1 cellular context compared by ENCODE assay signal in the genomic region with DNA sequence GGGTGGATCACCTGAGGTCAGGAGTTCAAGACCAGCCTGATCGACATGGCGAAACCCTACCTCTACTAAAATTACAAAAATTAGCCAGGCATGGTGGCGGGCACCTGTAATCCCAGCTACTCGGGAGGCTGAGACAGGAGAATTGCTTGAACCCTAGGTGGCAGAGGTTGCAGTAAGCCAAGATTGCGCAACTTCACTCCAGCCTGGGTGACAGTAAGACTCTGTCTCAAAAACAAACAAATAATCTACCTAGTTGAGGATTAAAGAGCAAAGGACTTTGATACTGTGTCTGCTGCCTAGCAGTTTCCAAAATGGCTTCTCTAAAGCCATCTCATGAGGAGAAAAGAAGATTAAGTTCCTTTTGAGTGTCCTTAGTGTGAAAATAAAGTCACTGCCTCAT.
TF ChIP-seq lines count a peak whose summit lies in the region.

No MANE protein-coding gene starts in this region.

TF ChIP-seq in HepG2, 621 proteins besides CTCF, POLR2A, EP300 and RAD21 (continued from another document):
- TF ChIP-seq ZSCAN21 (CRISPR knock-in tag; IDR thresholded peaks at IDR 0.05; ENCODE audit: borderline replicate concordance) (no peak), RARA (CRISPR knock-in tag; IDR thresholded peaks at IDR 0.05) (0 out of 2 replicates have a peak, but pooled peaks have one; percentile 13), ARNTL (CRISPR knock-in tag; IDR thresholded peaks at IDR 0.05) (no peak), NFE2L2 (IDR thresholded peaks at IDR 0.05; ENCODE audit: low read length) (no peak), ZNF674 (CRISPR knock-in tag; IDR thresholded peaks at IDR 0.05; ENCODE audit: low read depth) (no peak), ZNF530 (CRISPR knock-in tag; IDR thresholded peaks at IDR 0.05; ENCODE audit: low read depth) (no peak), ZNF282 (IDR thresholded peaks at IDR 0.05; ENCODE audit: partially characterized antibody) (no peak), ZNF235 (CRISPR knock-in tag; IDR thresholded peaks at IDR 0.05; ENCODE audit: borderline replicate concordance) (no peak), MTA3 (CRISPR knock-in tag; IDR thresholded peaks at IDR 0.05) (no peak), HES4 (CRISPR knock-in tag; IDR thresholded peaks at IDR 0.05; ENCODE audit: borderline replicate concordance) (no peak), NR2C2 (CRISPR knock-in tag; IDR thresholded peaks at IDR 0.05; ENCODE audit: borderline replicate concordance) (no peak), HNRNPLL (IDR thresholded peaks at IDR 0.05; ENCODE audit: low read depth, low read length, poor library complexity, severe bottlenecking) (no peak), ZNF720 (CRISPR knock-in tag; IDR thresholded peaks at IDR 0.05) (no peak), ZNF550 (CRISPR knock-in tag; IDR thresholded peaks at IDR 0.05; ENCODE audit: borderline replicate concordance) (no peak), ERF (CRISPR knock-in tag; IDR thresholded peaks at IDR 0.05) (no peak), SALL1 (CRISPR knock-in tag; IDR thresholded peaks at IDR 0.05) (peak; percentile 19; the same call in 1 of the 2 replicates), SCMH1 (CRISPR knock-in tag; IDR thresholded peaks at IDR 0.05; ENCODE audit: borderline replicate concordance) (no peak), ZNF446 (CRISPR knock-in tag; IDR thresholded peaks at IDR 0.05) (no peak), RBFOX2 (IDR thresholded peaks at IDR 0.05; ENCODE audit: low read depth, low read length) (no peak), ZNF703 (CRISPR knock-in tag; IDR thresholded peaks at IDR 0.05; ENCODE audit: borderline replicate concordance) (no peak), KMT2A (CRISPR knock-in tag; IDR thresholded peaks at IDR 0.05) (no peak), FOXP1 (IDR thresholded peaks at IDR 0.05) (no peak), FOXP1 (CRISPR knock-in tag; IDR thresholded peaks at IDR 0.05) (no peak), IRX3 (CRISPR knock-in tag; IDR thresholded peaks at IDR 0.05; ENCODE audit: borderline replicate concordance, low read depth) (no peak), ZMYM2 (CRISPR knock-in tag; IDR thresholded peaks at IDR 0.05) (peak; percentile 86), ZNF816 (CRISPR knock-in tag; IDR thresholded peaks at IDR 0.05; ENCODE audit: borderline replicate concordance) (no peak), ZFP36L2 (CRISPR knock-in tag; IDR thresholded peaks at IDR 0.05) (no peak), ADNP (CRISPR knock-in tag; IDR thresholded peaks at IDR 0.05) (peak; percentile 76; the same call in 1 of the 2 replicates), ZNF121 (CRISPR knock-in tag; IDR thresholded peaks at IDR 0.05) (no peak), KLF12 (CRISPR knock-in tag; IDR thresholded peaks at IDR 0.05; ENCODE audit: borderline replicate concordance) (no peak), AKAP8 (CRISPR knock-in tag; IDR thresholded peaks at IDR 0.05) (no peak)
- TF ChIP-seq, protein P1, sequence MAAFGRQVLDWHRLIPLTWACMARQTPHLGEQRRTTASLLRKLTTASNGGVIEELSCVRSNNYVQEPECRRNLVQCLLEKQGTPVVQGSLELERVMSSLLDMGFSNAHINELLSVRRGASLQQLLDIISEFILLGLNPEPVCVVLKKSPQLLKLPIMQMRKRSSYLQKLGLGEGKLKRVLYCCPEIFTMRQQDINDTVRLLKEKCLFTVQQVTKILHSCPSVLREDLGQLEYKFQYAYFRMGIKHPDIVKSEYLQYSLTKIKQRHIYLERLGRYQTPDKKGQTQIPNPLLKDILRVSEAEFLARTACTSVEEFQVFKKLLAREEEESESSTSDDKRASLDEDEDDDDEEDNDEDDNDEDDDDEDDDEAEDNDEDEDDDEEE (CRISPR knock-in tag; IDR thresholded peaks at IDR 0.05) = no peak
- TF ChIP-seq, protein P2, sequence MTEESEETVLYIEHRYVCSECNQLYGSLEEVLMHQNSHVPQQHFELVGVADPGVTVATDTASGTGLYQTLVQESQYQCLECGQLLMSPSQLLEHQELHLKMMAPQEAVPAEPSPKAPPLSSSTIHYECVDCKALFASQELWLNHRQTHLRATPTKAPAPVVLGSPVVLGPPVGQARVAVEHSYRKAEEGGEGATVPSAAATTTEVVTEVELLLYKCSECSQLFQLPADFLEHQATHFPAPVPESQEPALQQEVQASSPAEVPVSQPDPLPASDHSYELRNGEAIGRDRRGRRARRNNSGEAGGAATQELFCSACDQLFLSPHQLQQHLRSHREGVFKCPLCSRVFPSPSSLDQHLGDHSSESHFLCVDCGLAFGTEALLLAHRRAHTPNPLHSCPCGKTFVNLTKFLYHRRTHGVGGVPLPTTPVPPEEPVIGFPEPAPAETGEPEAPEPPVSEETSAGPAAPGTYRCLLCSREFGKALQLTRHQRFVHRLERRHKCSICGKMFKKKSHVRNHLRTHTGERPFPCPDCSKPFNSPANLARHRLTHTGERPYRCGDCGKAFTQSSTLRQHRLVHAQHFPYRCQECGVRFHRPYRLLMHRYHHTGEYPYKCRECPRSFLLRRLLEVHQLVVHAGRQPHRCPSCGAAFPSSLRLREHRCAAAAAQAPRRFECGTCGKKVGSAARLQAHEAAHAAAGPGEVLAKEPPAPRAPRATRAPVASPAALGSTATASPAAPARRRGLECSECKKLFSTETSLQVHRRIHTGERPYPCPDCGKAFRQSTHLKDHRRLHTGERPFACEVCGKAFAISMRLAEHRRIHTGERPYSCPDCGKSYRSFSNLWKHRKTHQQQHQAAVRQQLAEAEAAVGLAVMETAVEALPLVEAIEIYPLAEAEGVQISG (CRISPR knock-in tag; IDR thresholded peaks at IDR 0.05) = no peak
- TF ChIP-seq, protein P3, sequence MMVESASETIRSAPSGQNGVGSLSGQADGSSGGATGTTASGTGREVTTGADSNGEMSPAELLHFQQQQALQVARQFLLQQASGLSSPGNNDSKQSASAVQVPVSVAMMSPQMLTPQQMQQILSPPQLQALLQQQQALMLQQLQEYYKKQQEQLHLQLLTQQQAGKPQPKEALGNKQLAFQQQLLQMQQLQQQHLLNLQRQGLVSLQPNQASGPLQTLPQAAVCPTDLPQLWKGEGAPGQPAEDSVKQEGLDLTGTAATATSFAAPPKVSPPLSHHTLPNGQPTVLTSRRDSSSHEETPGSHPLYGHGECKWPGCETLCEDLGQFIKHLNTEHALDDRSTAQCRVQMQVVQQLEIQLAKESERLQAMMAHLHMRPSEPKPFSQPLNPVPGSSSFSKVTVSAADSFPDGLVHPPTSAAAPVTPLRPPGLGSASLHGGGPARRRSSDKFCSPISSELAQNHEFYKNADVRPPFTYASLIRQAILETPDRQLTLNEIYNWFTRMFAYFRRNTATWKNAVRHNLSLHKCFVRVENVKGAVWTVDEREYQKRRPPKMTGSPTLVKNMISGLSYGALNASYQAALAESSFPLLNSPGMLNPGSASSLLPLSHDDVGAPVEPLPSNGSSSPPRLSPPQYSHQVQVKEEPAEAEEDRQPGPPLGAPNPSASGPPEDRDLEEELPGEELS (CRISPR knock-in tag; IDR thresholded peaks at IDR 0.05) = peak; percentile 35; the same call in 1 of the 2 replicates
- TF ChIP-seq, protein P4, sequence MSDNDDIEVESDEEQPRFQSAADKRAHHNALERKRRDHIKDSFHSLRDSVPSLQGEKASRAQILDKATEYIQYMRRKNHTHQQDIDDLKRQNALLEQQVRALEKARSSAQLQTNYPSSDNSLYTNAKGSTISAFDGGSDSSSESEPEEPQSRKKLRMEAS (IDR thresholded peaks at IDR 0.05) = no peak
- TF ChIP-seq, protein P5, sequence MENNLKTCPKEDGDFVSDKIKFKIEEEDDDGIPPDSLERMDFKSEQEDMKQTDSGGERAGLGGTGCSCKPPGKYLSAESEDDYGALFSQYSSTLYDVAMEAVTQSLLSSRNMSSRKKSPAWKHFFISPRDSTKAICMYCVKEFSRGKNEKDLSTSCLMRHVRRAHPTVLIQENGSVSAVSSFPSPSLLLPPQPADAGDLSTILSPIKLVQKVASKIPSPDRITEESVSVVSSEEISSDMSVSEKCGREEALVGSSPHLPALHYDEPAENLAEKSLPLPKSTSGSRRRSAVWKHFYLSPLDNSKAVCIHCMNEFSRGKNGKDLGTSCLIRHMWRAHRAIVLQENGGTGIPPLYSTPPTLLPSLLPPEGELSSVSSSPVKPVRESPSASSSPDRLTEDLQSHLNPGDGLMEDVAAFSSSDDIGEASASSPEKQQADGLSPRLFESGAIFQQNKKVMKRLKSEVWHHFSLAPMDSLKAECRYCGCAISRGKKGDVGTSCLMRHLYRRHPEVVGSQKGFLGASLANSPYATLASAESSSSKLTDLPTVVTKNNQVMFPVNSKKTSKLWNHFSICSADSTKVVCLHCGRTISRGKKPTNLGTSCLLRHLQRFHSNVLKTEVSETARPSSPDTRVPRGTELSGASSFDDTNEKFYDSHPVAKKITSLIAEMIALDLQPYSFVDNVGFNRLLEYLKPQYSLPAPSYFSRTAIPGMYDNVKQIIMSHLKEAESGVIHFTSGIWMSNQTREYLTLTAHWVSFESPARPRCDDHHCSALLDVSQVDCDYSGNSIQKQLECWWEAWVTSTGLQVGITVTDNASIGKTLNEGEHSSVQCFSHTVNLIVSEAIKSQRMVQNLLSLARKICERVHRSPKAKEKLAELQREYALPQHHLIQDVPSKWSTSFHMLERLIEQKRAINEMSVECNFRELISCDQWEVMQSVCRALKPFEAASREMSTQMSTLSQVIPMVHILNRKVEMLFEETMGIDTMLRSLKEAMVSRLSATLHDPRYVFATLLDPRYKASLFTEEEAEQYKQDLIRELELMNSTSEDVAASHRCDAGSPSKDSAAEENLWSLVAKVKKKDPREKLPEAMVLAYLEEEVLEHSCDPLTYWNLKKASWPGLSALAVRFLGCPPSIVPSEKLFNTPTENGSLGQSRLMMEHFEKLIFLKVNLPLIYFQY (CRISPR knock-in tag; IDR thresholded peaks at IDR 0.05; ENCODE audit: borderline replicate concordance) = no peak
- TF ChIP-seq, protein P6, sequence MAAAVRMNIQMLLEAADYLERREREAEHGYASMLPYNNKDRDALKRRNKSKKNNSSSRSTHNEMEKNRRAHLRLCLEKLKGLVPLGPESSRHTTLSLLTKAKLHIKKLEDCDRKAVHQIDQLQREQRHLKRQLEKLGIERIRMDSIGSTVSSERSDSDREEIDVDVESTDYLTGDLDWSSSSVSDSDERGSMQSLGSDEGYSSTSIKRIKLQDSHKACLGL (CRISPR knock-in tag; IDR thresholded peaks at IDR 0.05) = no peak
- TF ChIP-seq, protein P7, sequence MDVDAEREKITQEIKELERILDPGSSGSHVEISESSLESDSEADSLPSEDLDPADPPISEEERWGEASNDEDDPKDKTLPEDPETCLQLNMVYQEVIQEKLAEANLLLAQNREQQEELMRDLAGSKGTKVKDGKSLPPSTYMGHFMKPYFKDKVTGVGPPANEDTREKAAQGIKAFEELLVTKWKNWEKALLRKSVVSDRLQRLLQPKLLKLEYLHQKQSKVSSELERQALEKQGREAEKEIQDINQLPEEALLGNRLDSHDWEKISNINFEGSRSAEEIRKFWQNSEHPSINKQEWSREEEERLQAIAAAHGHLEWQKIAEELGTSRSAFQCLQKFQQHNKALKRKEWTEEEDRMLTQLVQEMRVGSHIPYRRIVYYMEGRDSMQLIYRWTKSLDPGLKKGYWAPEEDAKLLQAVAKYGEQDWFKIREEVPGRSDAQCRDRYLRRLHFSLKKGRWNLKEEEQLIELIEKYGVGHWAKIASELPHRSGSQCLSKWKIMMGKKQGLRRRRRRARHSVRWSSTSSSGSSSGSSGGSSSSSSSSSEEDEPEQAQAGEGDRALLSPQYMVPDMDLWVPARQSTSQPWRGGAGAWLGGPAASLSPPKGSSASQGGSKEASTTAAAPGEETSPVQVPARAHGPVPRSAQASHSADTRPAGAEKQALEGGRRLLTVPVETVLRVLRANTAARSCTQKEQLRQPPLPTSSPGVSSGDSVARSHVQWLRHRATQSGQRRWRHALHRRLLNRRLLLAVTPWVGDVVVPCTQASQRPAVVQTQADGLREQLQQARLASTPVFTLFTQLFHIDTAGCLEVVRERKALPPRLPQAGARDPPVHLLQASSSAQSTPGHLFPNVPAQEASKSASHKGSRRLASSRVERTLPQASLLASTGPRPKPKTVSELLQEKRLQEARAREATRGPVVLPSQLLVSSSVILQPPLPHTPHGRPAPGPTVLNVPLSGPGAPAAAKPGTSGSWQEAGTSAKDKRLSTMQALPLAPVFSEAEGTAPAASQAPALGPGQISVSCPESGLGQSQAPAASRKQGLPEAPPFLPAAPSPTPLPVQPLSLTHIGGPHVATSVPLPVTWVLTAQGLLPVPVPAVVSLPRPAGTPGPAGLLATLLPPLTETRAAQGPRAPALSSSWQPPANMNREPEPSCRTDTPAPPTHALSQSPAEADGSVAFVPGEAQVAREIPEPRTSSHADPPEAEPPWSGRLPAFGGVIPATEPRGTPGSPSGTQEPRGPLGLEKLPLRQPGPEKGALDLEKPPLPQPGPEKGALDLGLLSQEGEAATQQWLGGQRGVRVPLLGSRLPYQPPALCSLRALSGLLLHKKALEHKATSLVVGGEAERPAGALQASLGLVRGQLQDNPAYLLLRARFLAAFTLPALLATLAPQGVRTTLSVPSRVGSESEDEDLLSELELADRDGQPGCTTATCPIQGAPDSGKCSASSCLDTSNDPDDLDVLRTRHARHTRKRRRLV (CRISPR knock-in tag; IDR thresholded peaks at IDR 0.05) = no peak
- TF ChIP-seq, protein P8, sequence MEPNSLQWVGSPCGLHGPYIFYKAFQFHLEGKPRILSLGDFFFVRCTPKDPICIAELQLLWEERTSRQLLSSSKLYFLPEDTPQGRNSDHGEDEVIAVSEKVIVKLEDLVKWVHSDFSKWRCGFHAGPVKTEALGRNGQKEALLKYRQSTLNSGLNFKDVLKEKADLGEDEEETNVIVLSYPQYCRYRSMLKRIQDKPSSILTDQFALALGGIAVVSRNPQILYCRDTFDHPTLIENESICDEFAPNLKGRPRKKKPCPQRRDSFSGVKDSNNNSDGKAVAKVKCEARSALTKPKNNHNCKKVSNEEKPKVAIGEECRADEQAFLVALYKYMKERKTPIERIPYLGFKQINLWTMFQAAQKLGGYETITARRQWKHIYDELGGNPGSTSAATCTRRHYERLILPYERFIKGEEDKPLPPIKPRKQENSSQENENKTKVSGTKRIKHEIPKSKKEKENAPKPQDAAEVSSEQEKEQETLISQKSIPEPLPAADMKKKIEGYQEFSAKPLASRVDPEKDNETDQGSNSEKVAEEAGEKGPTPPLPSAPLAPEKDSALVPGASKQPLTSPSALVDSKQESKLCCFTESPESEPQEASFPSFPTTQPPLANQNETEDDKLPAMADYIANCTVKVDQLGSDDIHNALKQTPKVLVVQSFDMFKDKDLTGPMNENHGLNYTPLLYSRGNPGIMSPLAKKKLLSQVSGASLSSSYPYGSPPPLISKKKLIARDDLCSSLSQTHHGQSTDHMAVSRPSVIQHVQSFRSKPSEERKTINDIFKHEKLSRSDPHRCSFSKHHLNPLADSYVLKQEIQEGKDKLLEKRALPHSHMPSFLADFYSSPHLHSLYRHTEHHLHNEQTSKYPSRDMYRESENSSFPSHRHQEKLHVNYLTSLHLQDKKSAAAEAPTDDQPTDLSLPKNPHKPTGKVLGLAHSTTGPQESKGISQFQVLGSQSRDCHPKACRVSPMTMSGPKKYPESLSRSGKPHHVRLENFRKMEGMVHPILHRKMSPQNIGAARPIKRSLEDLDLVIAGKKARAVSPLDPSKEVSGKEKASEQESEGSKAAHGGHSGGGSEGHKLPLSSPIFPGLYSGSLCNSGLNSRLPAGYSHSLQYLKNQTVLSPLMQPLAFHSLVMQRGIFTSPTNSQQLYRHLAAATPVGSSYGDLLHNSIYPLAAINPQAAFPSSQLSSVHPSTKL (CRISPR knock-in tag; IDR thresholded peaks at IDR 0.05) = 0 out of 2 replicates have a peak, but pooled peaks have one; percentile 46
- TF ChIP-seq, protein P9, sequence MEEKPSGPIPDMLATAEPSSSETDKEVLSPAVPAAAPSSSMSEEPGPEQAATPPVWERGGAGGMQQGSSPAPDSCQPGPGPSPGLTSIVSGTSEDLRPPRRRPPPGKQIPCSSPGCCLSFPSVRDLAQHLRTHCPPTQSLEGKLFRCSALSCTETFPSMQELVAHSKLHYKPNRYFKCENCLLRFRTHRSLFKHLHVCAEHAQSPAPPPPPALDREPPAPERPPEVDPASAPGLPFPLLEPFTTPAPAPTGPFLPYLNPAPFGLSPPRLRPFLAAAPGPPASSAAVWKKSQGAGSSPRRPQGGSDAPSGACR (CRISPR knock-in tag; IDR thresholded peaks at IDR 0.05) = no peak
